25 cellular contexts compared by ENCODE assay signal in the genomic region with DNA sequence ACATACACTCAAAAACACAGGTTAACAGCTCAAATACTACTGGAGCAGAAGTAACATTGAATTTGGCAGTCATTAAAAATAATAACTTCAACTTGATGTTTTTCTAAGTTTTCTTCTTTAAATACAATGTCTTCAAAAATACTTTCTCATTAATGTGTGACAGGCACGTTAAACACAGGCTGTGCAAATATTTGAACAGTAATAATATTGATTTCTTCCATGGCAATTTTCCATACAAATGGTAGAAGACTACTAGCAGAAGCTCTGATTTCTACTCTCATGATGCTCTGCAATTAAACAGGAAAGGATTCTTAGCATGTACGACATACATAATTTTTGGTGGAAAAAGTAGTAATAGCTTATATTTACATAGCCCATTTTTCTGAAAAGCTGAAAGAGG. TPM values are rescaled to one million over a fixed set of nuclear protein-coding genes. Genes with fewer than 3 reads are reported as not detected.
DNase-seq lines count a peak whose midpoint lies in the region; TF ChIP-seq lines count a peak whose summit lies in the region.
"Had no signal": no experiment of that assay in that cellular context is flagged by ENCODE, and none has a peak within 500 bp of the region (broad histone marks: within the 10 kb centered on the region; RNA-seq: fewer than 3 reads in every experiment).

No MANE protein-coding gene starts in this region.

- H3K27me3 Mint-ChIP-seq in Calu3 (ENCODE audit: unreplicated experiment) (no peaks in the 10 kb centered on the region), osteocyte (ENCODE audit: unreplicated experiment) (no peaks in the 10 kb centered on the region)
- peaks cover 22% of the 10 kb centered on the region for H3K27me3 Mint-ChIP-seq in activated CD4-positive, alpha-beta T cell treated with anti-CD3 and anti-CD28 coated beads, Interleukin-2, amount 10 ng/mL, durations not matched to agents 7 days and 5 days

- H3K27ac Mint-ChIP-seq in Calu3 (ENCODE audit: unreplicated experiment) = peak overlapping the region; percentile 30
- peak overlapping the region; percentile 4 for H3K27ac Mint-ChIP-seq in osteocyte (ENCODE audit: unreplicated experiment)
- no peak overlapping the region for H3K27ac Mint-ChIP-seq in activated CD4-positive, alpha-beta T cell treated with anti-CD3 and anti-CD28 coated beads, Interleukin-2, amount 10 ng/mL, durations not matched to agents 7 days and 5 days
- H3K27ac Mint-ChIP-seq: activated T-cell treated with anti-CD3 and anti-CD28 coated beads, Interleukin-2, amount 50 U/mL, for 24 hours; mesothelial cell of epicardium; naive B cell; T-helper 2 cell treated with Interferon-gamma antibody and Interleukin-4, amounts not matched to agents 5 μg/mL and 100 μg/mL, for 36 hours had no signal

- no peaks in the 10 kb centered on the region for H3K36me3 ChIP-seq in HEK293 (ENCODE audit: control insufficient read depth in 2 of 2, insufficient read depth in 1 of 2, low read length in 2 of 2)
- H3K36me3 ChIP-seq: upper lobe of left lung had no signal

- intact Hi-C loops in Calu3 (cut with micrococcal nuclease; ENCODE audit: unreplicated experiment) = no loop called here

- no peaks in the 10 kb centered on the region for H3K9me3 ChIP-seq in HEK293 (ENCODE audit: control insufficient read depth, insufficient read depth, low read depth, low read length)
- H3K9me3 ChIP-seq: upper lobe of left lung had no signal

- H3K36me3 Mint-ChIP-seq in Calu3 (ENCODE audit: insufficient read depth, unreplicated experiment) = peaks cover 5% of the 10 kb centered on the region
- peaks cover 13% of the 10 kb centered on the region for H3K36me3 Mint-ChIP-seq in osteocyte (ENCODE audit: unreplicated experiment)
- no peaks in the 10 kb centered on the region for H3K36me3 Mint-ChIP-seq in activated CD4-positive, alpha-beta T cell treated with anti-CD3 and anti-CD28 coated beads, Interleukin-2, amount 10 ng/mL, durations not matched to agents 7 days and 5 days (ENCODE audit: low read depth)
- H3K36me3 Mint-ChIP-seq: naive B cell had no signal

- H3K4me1 Mint-ChIP-seq in Calu3 (ENCODE audit: low read depth, unreplicated experiment) = peaks cover 53% of the 10 kb centered on the region
- peaks cover 82% of the 10 kb centered on the region for H3K4me1 Mint-ChIP-seq in osteocyte (ENCODE audit: unreplicated experiment)
- H3K4me1 Mint-ChIP-seq in activated CD4-positive, alpha-beta T cell treated with anti-CD3 and anti-CD28 coated beads, Interleukin-2, amount 10 ng/mL, durations not matched to agents 7 days and 5 days = no peaks in the 10 kb centered on the region
- H3K4me1 Mint-ChIP-seq: naive B cell had no signal

- H3K4me3 ChIP-seq in HEK293 (ENCODE audit: low read depth, low read length) = no peak overlapping the region
- H3K4me3 ChIP-seq: skin epidermis, upper lobe of left lung had no signal

- DNase-seq in Calu3 (no peak), SHP77 treated with DMSO at 0.1 percent for 48 hours (lab: John Stamatoyannopoulos, UW) (peak; percentile 58), osteocyte (ENCODE audit: extremely low spot score, unreplicated experiment) (no peak), NCI-H2029 (lab: John Stamatoyannopoulos, UW) (no peak), NOMO-1 treated with DMSO at 0.1 percent for 48 hours (lab: John Stamatoyannopoulos, UW; ENCODE audit: unreplicated experiment) (no peak)
- no peak for DNase-seq in activated CD4-positive, alpha-beta T cell treated with anti-CD3 and anti-CD28 coated beads, Interleukin-2, amount 10 ng/mL, durations not matched to agents 7 days and 5 days
- DNase-seq: activated CD4-positive, alpha-beta T cell treated with anti-CD3 and anti-CD28 coated beads for 4 hours; activated gamma-delta T cell; activated T-cell treated with anti-CD3 and anti-CD28 coated beads, Interleukin-2, amount 50 U/mL, for 24 hours; C1 segment of cervical spinal cord; central memory CD4-positive, alpha-beta T cell; dermis blood vessel endothelial cell; EL; hippocampal formation; Kasumi-1; left ventricle myocardium superior; naive B cell; NCI-H2029 treated with DMSO at 0.1 percent for 48 hours; NCI-H2227 treated with DMSO at 0.1 percent for 48 hours; OCI-M1; upper lobe of left lung had no signal

- TF ChIP-seq CTCF in Calu3 (IDR thresholded peaks at IDR 0.05; ENCODE audit: unreplicated experiment) = no peak
- TF ChIP-seq CTCF in HEK293 (tag by site-specific recombination; IDR thresholded peaks at IDR 0.05) = no peak
- no peak for TF ChIP-seq CTCF in osteocyte (IDR thresholded peaks at IDR 0.05)

- no peaks in the 10 kb centered on the region for H3K9me3 Mint-ChIP-seq in Calu3 (ENCODE audit: low read depth, unreplicated experiment)
- no peaks in the 10 kb centered on the region for H3K9me3 Mint-ChIP-seq in osteocyte (ENCODE audit: unreplicated experiment)
- H3K9me3 Mint-ChIP-seq in activated CD4-positive, alpha-beta T cell treated with anti-CD3 and anti-CD28 coated beads, Interleukin-2, amount 10 ng/mL, durations not matched to agents 7 days and 5 days = no peaks in the 10 kb centered on the region
- H3K9me3 Mint-ChIP-seq: activated T-cell treated with anti-CD3 and anti-CD28 coated beads, Interleukin-2, amount 50 U/mL, for 24 hours; mesothelial cell of epicardium; T-helper 2 cell treated with Interferon-gamma antibody and Interleukin-4, amounts not matched to agents 5 μg/mL and 100 μg/mL, for 36 hours had no signal

- no peak overlapping the region for H3K27ac ChIP-seq in HEK293 (ENCODE audit: extremely low read depth, low read depth, low read length)
- H3K27ac ChIP-seq: skin epidermis, upper lobe of left lung had no signal

- no peak overlapping the region for H3K4me3 Mint-ChIP-seq in Calu3 (ENCODE audit: low read depth, unreplicated experiment)
- H3K4me3 Mint-ChIP-seq in osteocyte (ENCODE audit: unreplicated experiment) = no peak overlapping the region
- no peak overlapping the region for H3K4me3 Mint-ChIP-seq in activated CD4-positive, alpha-beta T cell treated with anti-CD3 and anti-CD28 coated beads, Interleukin-2, amount 10 ng/mL, durations not matched to agents 7 days and 5 days
- H3K4me3 Mint-ChIP-seq: activated T-cell treated with anti-CD3 and anti-CD28 coated beads, Interleukin-2, amount 50 U/mL, for 24 hours; mesothelial cell of epicardium; naive B cell; T-helper 2 cell treated with Interferon-gamma antibody and Interleukin-4, amounts not matched to agents 5 μg/mL and 100 μg/mL, for 36 hours had no signal

- BruUV-seq in Calu3 (replicated peaks; lab: Mats Ljungman, UMichigan) = no TSS peak

- CTCF ChIA-PET in Calu3 (lab: Charles Lee) = interaction anchor here (0.6 kb wide), 1 partner anchor 1116 kb away, joined by 3 read pairs; no protein-coding TSS in a partner anchor
- CTCF ChIA-PET in HEK293 (lab: Yijun Ruan, JAX) = interaction anchor here (0.9 kb wide), 1 partner anchor 823 kb away, joined by 3 read pairs; no protein-coding TSS in a partner anchor
- CTCF ChIA-PET in activated CD4-positive, alpha-beta T cell treated with anti-CD3 and anti-CD28 coated beads, Interleukin-2, amount 10 ng/mL, durations not matched to agents 7 days and 5 days (lab: Charles Lee) = interaction anchor here (1.5 kb wide), 1 partner anchor 13 kb away, joined by 5 read pairs; no protein-coding TSS in a partner anchor

- H3K4me1 ChIP-seq in HEK293 (ENCODE audit: control insufficient read depth, insufficient read depth, low read length) = peaks cover 32% of the 10 kb centered on the region

- POLR2A ChIA-PET in HEK293 (lab: Yijun Ruan, JAX) = interaction anchor here (0.9 kb wide), 1 partner anchor 9 kb away, joined by 3 read pairs; no protein-coding TSS in a partner anchor
- POLR2A ChIA-PET in activated CD4-positive, alpha-beta T cell treated with anti-CD3 and anti-CD28 coated beads, Interleukin-2, amount 10 ng/mL, durations not matched to agents 7 days and 5 days (lab: Charles Lee) = no interaction called here

TF ChIP-seq in HEK293, 187 proteins besides CTCF, POLR2A, EP300 and RAD21:
- TF ChIP-seq, protein P1, sequence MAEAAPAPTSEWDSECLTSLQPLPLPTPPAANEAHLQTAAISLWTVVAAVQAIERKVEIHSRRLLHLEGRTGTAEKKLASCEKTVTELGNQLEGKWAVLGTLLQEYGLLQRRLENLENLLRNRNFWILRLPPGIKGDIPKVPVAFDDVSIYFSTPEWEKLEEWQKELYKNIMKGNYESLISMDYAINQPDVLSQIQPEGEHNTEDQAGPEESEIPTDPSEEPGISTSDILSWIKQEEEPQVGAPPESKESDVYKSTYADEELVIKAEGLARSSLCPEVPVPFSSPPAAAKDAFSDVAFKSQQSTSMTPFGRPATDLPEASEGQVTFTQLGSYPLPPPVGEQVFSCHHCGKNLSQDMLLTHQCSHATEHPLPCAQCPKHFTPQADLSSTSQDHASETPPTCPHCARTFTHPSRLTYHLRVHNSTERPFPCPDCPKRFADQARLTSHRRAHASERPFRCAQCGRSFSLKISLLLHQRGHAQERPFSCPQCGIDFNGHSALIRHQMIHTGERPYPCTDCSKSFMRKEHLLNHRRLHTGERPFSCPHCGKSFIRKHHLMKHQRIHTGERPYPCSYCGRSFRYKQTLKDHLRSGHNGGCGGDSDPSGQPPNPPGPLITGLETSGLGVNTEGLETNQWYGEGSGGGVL (tag by site-specific recombination; IDR thresholded peaks at IDR 0.05) = no peak
- TF ChIP-seq ZNF223 (tag by site-specific recombination; IDR thresholded peaks at IDR 0.05) = no peak
- TF ChIP-seq MEIS1 (CRISPR knock-in tag; IDR thresholded peaks at IDR 0.05; ENCODE audit: borderline replicate concordance) = no peak
- TF ChIP-seq, protein P2, sequence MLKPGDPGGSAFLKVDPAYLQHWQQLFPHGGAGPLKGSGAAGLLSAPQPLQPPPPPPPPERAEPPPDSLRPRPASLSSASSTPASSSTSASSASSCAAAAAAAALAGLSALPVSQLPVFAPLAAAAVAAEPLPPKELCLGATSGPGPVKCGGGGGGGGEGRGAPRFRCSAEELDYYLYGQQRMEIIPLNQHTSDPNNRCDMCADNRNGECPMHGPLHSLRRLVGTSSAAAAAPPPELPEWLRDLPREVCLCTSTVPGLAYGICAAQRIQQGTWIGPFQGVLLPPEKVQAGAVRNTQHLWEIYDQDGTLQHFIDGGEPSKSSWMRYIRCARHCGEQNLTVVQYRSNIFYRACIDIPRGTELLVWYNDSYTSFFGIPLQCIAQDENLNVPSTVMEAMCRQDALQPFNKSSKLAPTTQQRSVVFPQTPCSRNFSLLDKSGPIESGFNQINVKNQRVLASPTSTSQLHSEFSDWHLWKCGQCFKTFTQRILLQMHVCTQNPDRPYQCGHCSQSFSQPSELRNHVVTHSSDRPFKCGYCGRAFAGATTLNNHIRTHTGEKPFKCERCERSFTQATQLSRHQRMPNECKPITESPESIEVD (tag by site-specific recombination; IDR thresholded peaks at IDR 0.05) = peak; percentile 69

RNA-seq across cellular contexts. Expression of a gene that starts 47.4 kb away (rescaled TPM):
- total RNA-seq in Calu3 (2022) (96.3 and 99.1 TPM in 2 replicates), osteocyte (208 and 222 TPM in 2 replicates)
- total RNA-seq in activated CD4-positive, alpha-beta T cell treated with anti-CD3 and anti-CD28 coated beads, Interleukin-2, amount 10 ng/mL, durations not matched to agents 7 days and 5 days = under 1 TPM; 0.40 TPM

Comparison
In these comparisons a context has a peak if more than half of its experiments do, and no peak if none do; other contexts are left out.
1. RNA of a gene that starts 47.4 kb away (total RNA-seq): 208 to 222 TPM in osteocyte and 96.3 to 99.1 TPM in Calu3; 0.40 TPM in activated CD4-positive, alpha-beta T cell treated with anti-CD3 and anti-CD28 coated beads, Interleukin-2, amount 10 ng/mL, durations not matched to agents 7 days and 5 days; every median in the first group is over 10 times any median in the second.